ENCODE assay signal across 1 cellular context in the genomic region with DNA sequence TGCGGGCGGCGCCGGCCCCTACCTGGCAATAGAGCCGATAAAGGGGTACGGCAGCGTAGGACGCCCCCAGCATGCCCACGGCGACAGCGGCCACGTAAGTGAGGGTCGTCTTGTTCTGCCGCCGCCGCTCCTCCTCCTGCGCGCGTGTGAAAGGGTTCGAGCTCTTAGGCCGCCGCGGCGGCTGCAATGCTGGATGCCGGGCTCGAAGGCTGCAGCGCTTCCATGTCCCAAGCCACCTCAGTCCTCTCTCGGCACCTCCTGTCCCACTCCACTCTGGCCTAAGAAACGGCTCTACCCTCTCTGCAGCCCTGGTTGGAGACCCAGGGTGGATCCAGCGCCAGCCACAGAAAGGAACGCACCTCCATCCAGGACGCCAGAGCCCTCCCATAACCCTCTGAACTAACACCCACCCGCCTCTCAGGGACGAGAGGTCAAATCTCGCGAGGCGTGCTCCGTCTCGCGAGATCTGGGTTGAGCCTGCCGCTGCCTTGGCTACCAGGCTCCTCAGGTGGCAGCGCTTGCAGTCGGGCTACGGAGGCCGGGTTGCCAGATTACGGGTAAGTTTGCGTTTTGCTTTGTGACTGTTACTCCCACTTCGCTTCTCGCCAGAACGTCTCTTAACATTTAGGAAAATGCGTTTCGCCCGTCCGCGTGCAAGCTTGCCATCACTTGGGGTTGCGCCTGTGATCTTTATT.
TF ChIP-seq lines count a peak whose summit lies in the region.

COX11 (minus strand) TSS at position 396 of the 695 bp plus-strand sequence; CDS start at position 388, 8 bp downstream.
A gene with protein sequence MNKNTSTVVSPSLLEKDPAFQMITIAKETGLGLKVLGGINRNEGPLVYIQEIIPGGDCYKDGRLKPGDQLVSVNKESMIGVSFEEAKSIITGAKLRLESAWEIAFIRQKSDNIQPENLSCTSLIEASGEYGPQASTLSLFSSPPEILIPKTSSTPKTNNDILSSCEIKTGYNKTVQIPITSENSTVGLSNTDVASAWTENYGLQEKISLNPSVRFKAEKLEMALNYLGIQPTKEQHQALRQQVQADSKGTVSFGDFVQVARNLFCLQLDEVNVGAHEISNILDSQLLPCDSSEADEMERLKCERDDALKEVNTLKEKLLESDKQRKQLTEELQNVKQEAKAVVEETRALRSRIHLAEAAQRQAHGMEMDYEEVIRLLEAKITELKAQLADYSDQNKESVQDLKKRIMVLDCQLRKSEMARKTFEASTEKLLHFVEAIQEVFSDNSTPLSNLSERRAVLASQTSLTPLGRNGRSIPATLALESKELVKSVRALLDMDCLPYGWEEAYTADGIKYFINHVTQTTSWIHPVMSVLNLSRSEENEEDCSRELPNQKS (plus strand): TSS at position 507 of the 695 bp plus-strand sequence. CDS start 17,455 bp downstream, outside the sequence.

TF ChIP-seq in K562, 482 proteins besides CTCF, POLR2A, EP300 and RAD21 (continued from another document and continues in another):
- TF ChIP-seq, protein P1, sequence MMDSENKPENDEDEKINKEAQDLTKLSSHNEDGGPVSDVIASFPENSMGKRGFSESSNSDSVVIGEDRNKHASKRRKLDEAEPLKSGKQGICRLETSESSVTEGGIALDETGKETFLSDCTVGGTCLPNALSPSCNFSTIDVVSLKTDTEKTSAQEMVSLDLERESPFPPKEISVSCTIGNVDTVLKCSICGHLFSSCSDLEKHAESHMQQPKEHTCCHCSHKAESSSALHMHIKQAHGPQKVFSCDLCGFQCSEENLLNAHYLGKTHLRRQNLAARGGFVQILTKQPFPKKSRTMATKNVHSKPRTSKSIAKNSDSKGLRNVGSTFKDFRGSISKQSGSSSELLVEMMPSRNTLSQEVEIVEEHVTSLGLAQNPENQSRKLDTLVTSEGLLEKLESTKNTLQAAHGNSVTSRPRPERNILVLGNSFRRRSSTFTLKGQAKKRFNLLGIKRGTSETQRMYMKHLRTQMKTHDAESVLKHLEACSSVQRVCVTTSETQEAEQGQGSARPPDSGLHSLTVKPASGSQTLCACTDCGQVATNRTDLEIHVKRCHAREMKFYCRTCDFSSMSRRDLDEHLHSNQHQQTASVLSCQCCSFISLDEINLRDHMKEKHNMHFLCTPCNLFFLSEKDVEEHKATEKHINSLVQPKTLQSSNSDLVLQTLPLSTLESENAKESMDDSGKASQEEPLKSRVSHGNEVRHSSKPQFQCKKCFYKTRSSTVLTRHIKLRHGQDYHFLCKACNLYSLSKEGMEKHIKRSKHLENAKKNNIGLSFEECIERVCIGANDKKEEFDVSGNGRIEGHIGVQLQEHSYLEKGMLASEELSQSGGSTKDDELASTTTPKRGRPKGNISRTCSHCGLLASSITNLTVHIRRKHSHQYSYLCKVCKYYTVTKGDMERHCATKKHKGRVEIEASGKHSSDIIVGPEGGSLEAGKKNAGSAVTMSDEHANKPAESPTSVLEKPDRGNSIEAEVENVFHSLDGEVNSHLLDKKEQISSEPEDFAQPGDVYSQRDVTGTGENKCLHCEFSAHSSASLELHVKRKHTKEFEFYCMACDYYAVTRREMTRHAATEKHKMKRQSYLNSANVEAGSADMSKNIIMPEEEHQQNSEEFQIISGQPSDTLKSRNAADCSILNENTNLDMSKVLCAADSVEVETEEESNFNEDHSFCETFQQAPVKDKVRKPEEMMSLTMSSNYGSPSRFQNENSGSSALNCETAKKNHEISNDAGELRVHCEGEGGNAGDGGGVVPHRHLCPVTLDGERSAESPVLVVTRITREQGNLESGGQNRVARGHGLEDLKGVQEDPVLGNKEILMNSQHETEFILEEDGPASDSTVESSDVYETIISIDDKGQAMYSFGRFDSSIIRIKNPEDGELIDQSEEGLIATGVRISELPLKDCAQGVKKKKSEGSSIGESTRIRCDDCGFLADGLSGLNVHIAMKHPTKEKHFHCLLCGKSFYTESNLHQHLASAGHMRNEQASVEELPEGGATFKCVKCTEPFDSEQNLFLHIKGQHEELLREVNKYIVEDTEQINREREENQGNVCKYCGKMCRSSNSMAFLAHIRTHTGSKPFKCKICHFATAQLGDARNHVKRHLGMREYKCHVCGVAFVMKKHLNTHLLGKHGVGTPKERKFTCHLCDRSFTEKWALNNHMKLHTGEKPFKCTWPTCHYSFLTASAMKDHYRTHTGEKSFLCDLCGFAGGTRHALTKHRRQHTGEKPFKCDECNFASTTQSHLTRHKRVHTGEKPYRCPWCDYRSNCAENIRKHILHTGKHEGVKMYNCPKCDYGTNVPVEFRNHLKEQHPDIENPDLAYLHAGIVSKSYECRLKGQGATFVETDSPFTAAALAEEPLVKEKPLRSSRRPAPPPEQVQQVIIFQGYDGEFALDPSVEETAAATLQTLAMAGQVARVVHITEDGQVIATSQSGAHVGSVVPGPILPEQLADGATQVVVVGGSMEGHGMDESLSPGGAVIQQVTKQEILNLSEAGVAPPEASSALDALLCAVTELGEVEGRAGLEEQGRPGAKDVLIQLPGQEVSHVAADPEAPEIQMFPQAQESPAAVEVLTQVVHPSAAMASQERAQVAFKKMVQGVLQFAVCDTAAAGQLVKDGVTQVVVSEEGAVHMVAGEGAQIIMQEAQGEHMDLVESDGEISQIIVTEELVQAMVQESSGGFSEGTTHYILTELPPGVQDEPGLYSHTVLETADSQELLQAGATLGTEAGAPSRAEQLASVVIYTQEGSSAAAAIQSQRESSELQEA (IDR thresholded peaks at IDR 0.05; ENCODE audit: low read depth): peak; percentile 95
- no peak for TF ChIP-seq RREB1 (CRISPR knock-in tag; IDR thresholded peaks at IDR 0.05)
- TF ChIP-seq MCM5 (IDR thresholded peaks at IDR 0.05; ENCODE audit: low read depth): no peak
- no peak for TF ChIP-seq ETV5 (CRISPR knock-in tag; IDR thresholded peaks at IDR 0.05; ENCODE audit: low read depth)
- TF ChIP-seq ZMIZ1 (IDR thresholded peaks at IDR 0.05; ENCODE audit: low read depth in 2 of 2, low read length in 2 of 2): no peak
- TF ChIP-seq ZNF232 (CRISPR knock-in tag; IDR thresholded peaks at IDR 0.05): no peak
- no peak for TF ChIP-seq HLTF (IDR thresholded peaks at IDR 0.05)
- TF ChIP-seq SLC30A9 (CRISPR knock-in tag; IDR thresholded peaks at IDR 0.05): no peak
- no peak for TF ChIP-seq ZNF830 (CRISPR knock-in tag; IDR thresholded peaks at IDR 0.05)
- TF ChIP-seq SOX6 (IDR thresholded peaks at IDR 0.05): no peak; the same call in 1 of the 2 replicates
- no peak for TF ChIP-seq XRCC3 (IDR thresholded peaks at IDR 0.05)
- TF ChIP-seq TAF1 (IDR thresholded peaks at IDR 0.05; ENCODE audit: control insufficient read depth, extremely low read depth, insufficient read depth, low read length, severe bottlenecking): peak; percentile 56
- no peak for TF ChIP-seq MTF1 (CRISPR knock-in tag; IDR thresholded peaks at IDR 0.05; ENCODE audit: borderline replicate concordance)
- TF ChIP-seq GABPB2 (CRISPR knock-in tag; conservative IDR thresholded peaks at IDR 0.05): no peak
- TF ChIP-seq BRCA1 (IDR thresholded peaks at IDR 0.05): no peak; the same call in 1 of the 2 replicates
- TF ChIP-seq BRCA1 (CRISPR knock-in tag; IDR thresholded peaks at IDR 0.05): no peak
- TF ChIP-seq MYNN (IDR thresholded peaks at IDR 0.05): peak; percentile 37
- TF ChIP-seq MYNN (CRISPR knock-in tag; IDR thresholded peaks at IDR 0.05): no peak
- no peak for TF ChIP-seq PCBP2 (IDR thresholded peaks at IDR 0.05; ENCODE audit: low read depth, low read length, poor library complexity, severe bottlenecking)
- TF ChIP-seq TAF9B (IDR thresholded peaks at IDR 0.05; ENCODE audit: partially characterized antibody): peak; percentile 68
- no peak for TF ChIP-seq EWSR1 (IDR thresholded peaks at IDR 0.05; ENCODE audit: borderline replicate concordance, low read depth, partially characterized antibody)
- TF ChIP-seq, protein P2, sequence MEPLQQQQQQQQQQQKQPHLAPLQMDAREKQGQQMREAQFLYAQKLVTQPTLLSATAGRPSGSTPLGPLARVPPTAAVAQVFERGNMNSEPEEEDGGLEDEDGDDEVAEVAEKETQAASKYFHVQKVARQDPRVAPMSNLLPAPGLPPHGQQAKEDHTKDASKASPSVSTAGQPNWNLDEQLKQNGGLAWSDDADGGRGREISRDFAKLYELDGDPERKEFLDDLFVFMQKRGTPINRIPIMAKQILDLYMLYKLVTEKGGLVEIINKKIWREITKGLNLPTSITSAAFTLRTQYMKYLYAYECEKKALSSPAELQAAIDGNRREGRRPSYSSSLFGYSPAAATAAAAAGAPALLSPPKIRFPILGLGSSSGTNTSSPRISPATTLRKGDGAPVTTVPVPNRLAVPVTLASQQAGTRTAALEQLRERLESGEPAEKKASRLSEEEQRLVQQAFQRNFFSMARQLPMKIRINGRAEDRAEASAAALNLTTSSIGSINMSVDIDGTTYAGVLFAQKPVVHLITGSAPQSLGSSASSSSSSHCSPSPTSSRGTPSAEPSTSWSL (CRISPR knock-in tag; IDR thresholded peaks at IDR 0.05; ENCODE audit: borderline replicate concordance): no peak
- TF ChIP-seq, protein P3, sequence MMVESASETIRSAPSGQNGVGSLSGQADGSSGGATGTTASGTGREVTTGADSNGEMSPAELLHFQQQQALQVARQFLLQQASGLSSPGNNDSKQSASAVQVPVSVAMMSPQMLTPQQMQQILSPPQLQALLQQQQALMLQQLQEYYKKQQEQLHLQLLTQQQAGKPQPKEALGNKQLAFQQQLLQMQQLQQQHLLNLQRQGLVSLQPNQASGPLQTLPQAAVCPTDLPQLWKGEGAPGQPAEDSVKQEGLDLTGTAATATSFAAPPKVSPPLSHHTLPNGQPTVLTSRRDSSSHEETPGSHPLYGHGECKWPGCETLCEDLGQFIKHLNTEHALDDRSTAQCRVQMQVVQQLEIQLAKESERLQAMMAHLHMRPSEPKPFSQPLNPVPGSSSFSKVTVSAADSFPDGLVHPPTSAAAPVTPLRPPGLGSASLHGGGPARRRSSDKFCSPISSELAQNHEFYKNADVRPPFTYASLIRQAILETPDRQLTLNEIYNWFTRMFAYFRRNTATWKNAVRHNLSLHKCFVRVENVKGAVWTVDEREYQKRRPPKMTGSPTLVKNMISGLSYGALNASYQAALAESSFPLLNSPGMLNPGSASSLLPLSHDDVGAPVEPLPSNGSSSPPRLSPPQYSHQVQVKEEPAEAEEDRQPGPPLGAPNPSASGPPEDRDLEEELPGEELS (CRISPR knock-in tag; IDR thresholded peaks at IDR 0.05; ENCODE audit: borderline replicate concordance): no peak
- TF ChIP-seq MAFG (tag; conservative IDR thresholded peaks at IDR 0.05): no peak
- TF ChIP-seq HDAC8 (tag; IDR thresholded peaks at IDR 0.05): no peak
